ENCODE assay signal across 11 cellular contexts in genomic region chr7:37032258-37032601, GRCh38.
DNase-seq lines count a peak whose midpoint lies in the region; ATAC-seq and TF ChIP-seq lines count a peak whose summit lies in the region.
"Had no signal": no experiment of that assay in that cellular context is flagged by ENCODE, and none has a peak within 500 bp of the region (broad histone marks: within the 10 kb centered on the region; RNA-seq: fewer than 3 reads in every experiment).

No MANE protein-coding gene starts in this region.

- intact Hi-C loops in dorsolateral prefrontal cortex (cut with DNase I) (loop anchor here in 1 of 2 donors (1.0 kb wide), 1 partner anchor 51 kb away; no protein-coding TSS in a partner anchor), posterior cingulate gyrus (cut with DNase I) (no loop called here)

- H3K27ac Mint-ChIP-seq in activated T-cell treated with anti-CD3 and anti-CD28 coated beads, Interleukin-2, amount 50 U/mL, for 24 hours = peak overlapping the region; percentile 90
- peak overlapping the region in 3 of 10 donors; percentile 11 to 66 (median 63) for H3K27ac Mint-ChIP-seq in naive thymus-derived CD8-positive, alpha-beta T cell

- H3K4me1 ChIP-seq in muscle layer of duodenum (ENCODE audit: control insufficient read depth in 1 of 2, insufficient read depth in 2 of 2, low read length in 2 of 2) (peaks cover 6 to 7% of the 10 kb centered on the region in 2 donors), upper lobe of left lung (peaks cover 11 to 24% (median 21%) of the 10 kb centered on the region in 4 donors)

- no peak for DNase-seq in activated T-cell treated with anti-CD3 and anti-CD28 coated beads, Interleukin-2, amount 50 U/mL, for 24 hours
- no peak for DNase-seq in activated T-cell treated with anti-CD3 and anti-CD28 coated beads, Interleukin-2, amount 50 U/mL, for 48 hours
- DNase-seq in dorsolateral prefrontal cortex = no peak
- no peak for DNase-seq in upper lobe of left lung
- no peak for DNase-seq in posterior cingulate gyrus
- no peak for DNase-seq in stimulated activated CD4-positive, alpha-beta T cell treated with anti-CD3 and anti-CD28 coated beads, Interleukin-15, amount 100 ng/mL, for 24 hours
- DNase-seq in naive thymus-derived CD8-positive, alpha-beta T cell = no peak
- DNase-seq: activated CD4-positive, CD25-positive, alpha-beta regulatory T cell treated with anti-CD3 and anti-CD28 coated beads, Interleukin-2, amount 50 U/mL, for 72 hours had no signal

- TF ChIP-seq CTCF in dorsolateral prefrontal cortex (IDR thresholded peaks at IDR 0.05 in 54 of 56, conservative IDR thresholded peaks at IDR 0.05 in 2 of 56; ENCODE audit: low read depth in 1 of 56, partially characterized antibody in 56 of 56) (peak in 1 of 56 donors; percentile 4), upper lobe of left lung (IDR thresholded peaks at IDR 0.05) (no peak)

- no peaks in the 10 kb centered on the region for H3K27me3 Mint-ChIP-seq in activated T-cell treated with anti-CD3 and anti-CD28 coated beads, Interleukin-2, amount 50 U/mL, for 24 hours
- no peaks in the 10 kb centered on the region for H3K27me3 Mint-ChIP-seq in naive thymus-derived CD8-positive, alpha-beta T cell

- peak overlapping the region; percentile 18 to 97 (median 88) for H3K27ac ChIP-seq in dorsolateral prefrontal cortex
- H3K27ac ChIP-seq in muscle layer of duodenum (ENCODE audit: low read length) = peak overlapping the region; percentile 54
- peak overlapping the region; percentile 41 to 80 (median 67) for H3K27ac ChIP-seq in upper lobe of left lung

- no peak overlapping the region for H3K4me3 Mint-ChIP-seq in activated T-cell treated with anti-CD3 and anti-CD28 coated beads, Interleukin-2, amount 50 U/mL, for 24 hours
- no peak overlapping the region for H3K4me3 Mint-ChIP-seq in naive thymus-derived CD8-positive, alpha-beta T cell

- TF ChIP-seq POLR2A in upper lobe of left lung (IDR thresholded peaks at IDR 0.05) = no peak

- peaks cover 2% of the 10 kb centered on the region for H3K9me3 Mint-ChIP-seq in activated T-cell treated with anti-CD3 and anti-CD28 coated beads, Interleukin-2, amount 50 U/mL, for 24 hours
- peaks cover 0 to 3% (median 0%) of the 10 kb centered on the region in 9 donors for H3K9me3 Mint-ChIP-seq in naive thymus-derived CD8-positive, alpha-beta T cell

- 90 to 100% methylated on average over 3 to 4 of the region's 4 CpGs for WGBS in upper lobe of left lung, 2 donors

- H3K9me3 ChIP-seq in muscle layer of duodenum (ENCODE audit: control insufficient read depth in 1 of 2, low read length in 2 of 2) (no peaks in the 10 kb centered on the region), upper lobe of left lung (no peaks in the 10 kb centered on the region)
- H3K9me3 ChIP-seq: MG63, testis had no signal

- ATAC-seq in upper lobe of left lung (ENCODE audit: low FRiP score in 2 of 2) = peak in 1 of 2 donors; percentile 33
- no peak for ATAC-seq in naive thymus-derived CD8-positive, alpha-beta T cell

- no peak overlapping the region for H3K4me3 ChIP-seq in dorsolateral prefrontal cortex
- H3K4me3 ChIP-seq in muscle layer of duodenum (ENCODE audit: low read depth in 1 of 2, low read length in 2 of 2) = no peak overlapping the region
- H3K4me3 ChIP-seq in upper lobe of left lung = no peak overlapping the region
- H3K4me3 ChIP-seq: MG63, testis had no signal

- POLR2A ChIA-PET in naive thymus-derived CD8-positive, alpha-beta T cell (lab: Charles Lee) = no interaction called here

- TF ChIP-seq EP300 in upper lobe of left lung (IDR thresholded peaks at IDR 0.05) = no peak

- H3K36me3 ChIP-seq in muscle layer of duodenum (ENCODE audit: control insufficient read depth in 1 of 2, insufficient read depth in 2 of 2, low read length in 2 of 2) (no peaks in the 10 kb centered on the region), upper lobe of left lung (no peaks in the 10 kb centered on the region)
- H3K36me3 ChIP-seq: MG63 had no signal

- no peaks in the 10 kb centered on the region for H3K27me3 ChIP-seq in dorsolateral prefrontal cortex
- no peaks in the 10 kb centered on the region for H3K27me3 ChIP-seq in muscle layer of duodenum (ENCODE audit: low read depth, low read length)
- no peaks in the 10 kb centered on the region for H3K27me3 ChIP-seq in upper lobe of left lung
- H3K27me3 ChIP-seq: MG63, testis had no signal

- peaks cover 81% of the 10 kb centered on the region for H3K4me1 Mint-ChIP-seq in activated T-cell treated with anti-CD3 and anti-CD28 coated beads, Interleukin-2, amount 50 U/mL, for 24 hours (ENCODE audit: low read depth)
- H3K4me1 Mint-ChIP-seq in naive thymus-derived CD8-positive, alpha-beta T cell = peaks cover 22 to 56% (median 45%) of the 10 kb centered on the region in 4 donors

- peaks cover 80% of the 10 kb centered on the region for H3K36me3 Mint-ChIP-seq in activated T-cell treated with anti-CD3 and anti-CD28 coated beads, Interleukin-2, amount 50 U/mL, for 24 hours (ENCODE audit: low read depth)
- H3K36me3 Mint-ChIP-seq in naive thymus-derived CD8-positive, alpha-beta T cell = peaks cover 11 to 28% (median 15%) of the 10 kb centered on the region in 3 donors
